1 cellular context compared by ENCODE assay signal in the genomic region with DNA sequence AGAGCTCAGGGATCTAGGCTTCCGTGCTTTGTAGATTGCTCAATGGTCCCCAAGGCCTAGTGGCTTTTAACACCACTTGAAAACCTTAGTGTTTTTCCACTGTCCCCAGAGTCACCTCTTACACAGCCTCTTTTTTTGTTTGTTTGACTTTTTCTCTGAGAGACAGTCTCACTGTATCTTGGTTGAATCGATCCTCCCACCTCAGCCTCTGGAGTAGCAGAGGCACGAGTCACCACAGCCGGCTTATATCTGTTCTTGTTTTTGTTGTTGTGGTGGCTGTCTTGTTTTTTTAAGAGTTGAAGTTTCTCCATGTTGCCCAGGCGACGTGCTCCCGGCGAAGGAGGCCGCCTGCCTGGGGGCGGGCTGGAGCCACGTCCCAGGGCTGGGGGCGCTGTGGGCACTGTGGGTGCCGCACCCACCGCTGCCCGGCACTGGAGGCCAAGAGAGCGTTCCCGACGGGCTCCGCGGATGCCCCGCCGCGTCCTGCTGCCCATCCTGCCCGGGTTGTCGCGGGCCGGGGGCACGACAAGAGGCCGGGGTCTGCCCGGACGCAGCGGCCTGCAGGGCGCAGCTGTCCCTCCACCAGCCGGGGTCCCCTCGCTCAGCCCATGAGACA. TPM values are rescaled to one million over a fixed set of nuclear protein-coding genes. Genes with fewer than 3 reads are reported as not detected.
"Had no signal": no experiment of that assay in that cellular context is flagged by ENCODE, and none has a peak within 500 bp of the region (broad histone marks: within the 10 kb centered on the region; RNA-seq: fewer than 3 reads in every experiment).

No MANE protein-coding gene starts in this region.

RNA-seq across cellular contexts. Expression of gene RNU1-4, which starts 8.4 kb away (rescaled TPM):
- total RNA-seq: LHCN-M2 had no signal
